In genomic region chr3:16086690-16087089, GRCh38 we compare ENCODE assay signal across 1 cellular context.
TF ChIP-seq lines count a peak whose summit lies in the region.

No MANE protein-coding gene starts in this region.

TF ChIP-seq in IMR-90, 13 proteins besides CTCF, POLR2A, EP300 and RAD21 (continued from another document):
- TF ChIP-seq MXI1 (IDR thresholded peaks at IDR 0.05; ENCODE audit: borderline replicate concordance, low read depth, low read length) (no peak), MAFK (IDR thresholded peaks at IDR 0.05; ENCODE audit: low read depth, low read length) (no peak)
